ENCODE assay signal across 20 cellular contexts in genomic region chr11:43712676-43713075, GRCh38.
"Had no signal": no experiment of that assay in that cellular context is flagged by ENCODE, and none has a peak within 500 bp of the region (broad histone marks: within the 10 kb centered on the region; RNA-seq: fewer than 3 reads in every experiment).

No MANE protein-coding gene starts in this region.

- H3K4me3 ChIP-seq: adrenal gland, cardiac muscle cell, esophagus squamous epithelium, lung, thoracic aorta, upper lobe of left lung had no signal

- DNase-seq: activated CD4-positive, alpha-beta T cell treated with anti-CD3 and anti-CD28 coated beads, Interleukin-2, amount 50 U/mL, for 1 hour; activated CD8-positive, alpha-beta memory T cell treated with anti-CD3 and anti-CD28 coated beads, Interleukin-2, amount 50 U/mL, for 4 hours; activated gamma-delta T cell; activated T-cell treated with anti-CD3 and anti-CD28 coated beads, Interleukin-2, amount 50 U/mL, for 48 hours; adrenal gland; effector memory CD8-positive, alpha-beta T cell; esophagus squamous epithelium; hypothalamus; midbrain; nucleus accumbens; stimulated activated CD4-positive, alpha-beta T cell treated with anti-CD3 and anti-CD28 coated beads, Interleukin-4, amount 100 ng/mL, for 4 hours; stimulated activated naive B cell treated with anti-CD40 and anti-IgM and Interleukin-4, amounts not matched to agents 10 μg/mL and 1 μg/mL and 100 μg/mL, for 72 hours; T1000; upper lobe of left lung had no signal

- H3K27ac Mint-ChIP-seq: activated naive CD4-positive, alpha-beta T cell treated with anti-CD3 and anti-CD28 coated beads, Interleukin-2, amount 50 U/mL, for 24 hours; effector memory CD8-positive, alpha-beta T cell; nephron; stimulated activated naive B cell treated with anti-CD40 and anti-IgM and Interleukin-4, amounts not matched to agents 10 μg/mL and 1 μg/mL and 100 μg/mL, for 72 hours had no signal

- H3K9me3 Mint-ChIP-seq: activated naive CD4-positive, alpha-beta T cell treated with anti-CD3 and anti-CD28 coated beads, Interleukin-2, amount 50 U/mL, for 24 hours; effector memory CD8-positive, alpha-beta T cell; stimulated activated naive B cell treated with anti-CD40 and anti-IgM and Interleukin-4, amounts not matched to agents 10 μg/mL and 1 μg/mL and 100 μg/mL, for 72 hours had no signal

- H3K4me3 Mint-ChIP-seq: activated naive CD4-positive, alpha-beta T cell treated with anti-CD3 and anti-CD28 coated beads, Interleukin-2, amount 50 U/mL, for 24 hours; effector memory CD8-positive, alpha-beta T cell; nephron; stimulated activated naive B cell treated with anti-CD40 and anti-IgM and Interleukin-4, amounts not matched to agents 10 μg/mL and 1 μg/mL and 100 μg/mL, for 72 hours had no signal

- H3K4me1 Mint-ChIP-seq: nephron had no signal

- ATAC-seq: effector memory CD8-positive, alpha-beta T cell; sciatic nerve; stimulated activated naive B cell treated with anti-CD40 and anti-IgM and Interleukin-4, amounts not matched to agents 10 μg/mL and 1 μg/mL and 100 μg/mL, for 72 hours had no signal

- H3K27me3 Mint-ChIP-seq: activated naive CD4-positive, alpha-beta T cell treated with anti-CD3 and anti-CD28 coated beads, Interleukin-2, amount 50 U/mL, for 24 hours; effector memory CD8-positive, alpha-beta T cell; stimulated activated naive B cell treated with anti-CD40 and anti-IgM and Interleukin-4, amounts not matched to agents 10 μg/mL and 1 μg/mL and 100 μg/mL, for 72 hours had no signal
